1 cellular context compared by ENCODE assay signal in the genomic region with DNA sequence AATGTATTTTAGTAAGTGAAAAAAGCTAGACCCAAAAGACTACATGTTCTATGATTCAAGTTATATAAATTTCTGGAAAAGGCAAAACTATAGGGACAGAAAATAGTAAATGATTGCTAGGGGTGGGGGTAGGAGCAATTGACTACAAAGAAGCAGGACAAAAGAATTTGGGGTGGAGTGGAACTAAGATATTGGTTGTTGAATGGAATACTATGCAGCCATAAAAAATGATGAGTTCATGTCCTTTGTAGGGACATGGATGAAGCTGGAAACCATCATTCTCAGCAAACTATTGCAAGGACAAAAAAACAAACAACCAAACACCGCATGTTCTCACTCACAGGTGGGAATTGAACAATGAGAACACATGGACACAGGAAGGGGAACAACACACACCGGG. TPM values are rescaled to one million over a fixed set of nuclear protein-coding genes. Genes with fewer than 3 reads are reported as not detected.
"Had no signal": no experiment of that assay in that cellular context is flagged by ENCODE, and none has a peak within 500 bp of the region (broad histone marks: within the 10 kb centered on the region; RNA-seq: fewer than 3 reads in every experiment).

No MANE protein-coding gene starts in this region.

RNA-seq across cellular contexts. Expression of gene SAXO2, which starts 25.6 kb away (rescaled TPM):
- total RNA-seq: GM23248 had no signal
